In the genomic region with DNA sequence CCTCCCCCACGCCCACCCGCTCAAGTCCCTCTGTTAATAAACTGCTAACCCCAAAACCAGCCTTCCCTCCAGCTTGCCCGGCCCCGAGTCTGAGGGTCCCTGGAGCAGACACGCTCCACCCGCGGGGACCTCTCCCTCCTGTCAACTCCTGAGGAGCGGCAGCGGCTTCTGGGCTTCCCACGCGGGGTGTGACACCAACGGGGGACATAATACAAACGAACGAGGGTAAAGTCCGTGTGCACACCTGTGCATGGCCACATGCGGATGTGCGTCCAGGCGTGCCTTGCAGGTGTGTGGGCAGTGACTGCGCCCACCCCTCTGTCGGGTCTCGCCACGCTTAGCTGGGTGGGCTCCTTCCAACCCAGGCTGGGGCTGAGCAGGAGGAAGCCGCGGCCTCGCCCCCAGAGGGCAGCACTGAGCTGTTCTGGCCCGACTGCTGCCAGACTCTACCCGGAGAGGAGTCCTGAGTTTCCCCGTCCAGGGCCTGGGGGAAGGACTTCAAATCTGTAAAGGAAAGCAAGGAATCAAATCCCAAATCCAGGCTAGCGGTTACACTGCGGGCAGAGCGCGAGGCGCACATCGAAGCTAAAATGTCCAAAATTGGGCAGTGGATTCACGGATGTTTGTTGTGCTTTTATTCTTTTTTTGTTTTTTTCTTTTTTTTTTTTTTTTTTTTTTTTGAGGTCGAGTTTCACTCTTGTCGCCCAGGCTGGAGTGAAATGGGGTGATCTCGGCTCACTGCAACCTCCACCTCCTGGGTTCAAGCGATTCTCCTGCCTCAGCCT, we compare ENCODE assay signal across 8 cellular contexts. TPM values are rescaled to one million over a fixed set of nuclear protein-coding genes. Genes with fewer than 3 reads are reported as not detected.
DNase-seq lines count a peak whose midpoint lies in the region; ATAC-seq and TF ChIP-seq lines count a peak whose summit lies in the region.

No MANE protein-coding gene starts in this region.

- H3K36me3 Mint-ChIP-seq in naive B cell, result no peaks in the 10 kb centered on the region

- CTCF ChIA-PET in Panc1 (lab: Charles Lee), result interaction anchor here (0.6 to 5.9 kb wide), 32 partner anchors 10 to 182 kb away, joined by 3 to 106 read pairs (median 6); a partner anchor contains a TSS

- peaks cover 0 to 8% (median 5%) of the 10 kb centered on the region in 3 donors for H3K27me3 Mint-ChIP-seq in naive B cell

- no peaks in the 10 kb centered on the region for H3K36me3 ChIP-seq in Panc1 (ENCODE audit: control insufficient read depth, insufficient read depth, low read length)

- H3K27ac Mint-ChIP-seq in naive B cell, result peak overlapping the region; percentile 12 to 94 (median 74)

- POLR2A ChIA-PET in Panc1 (lab: Charles Lee), result interaction anchor here (0.6 to 1.0 kb wide), 4 partner anchors 40 to 123 kb away, joined by 3 to 13 read pairs (median 6); a partner anchor contains a TSS

- TF ChIP-seq CTCF in GM12872 (IDR thresholded peaks at IDR 0.05; ENCODE audit: insufficient read depth, low read depth, low read length), result peak; percentile 97
- TF ChIP-seq CTCF in Panc1 (IDR thresholded peaks at IDR 0.05), result peak; percentile 88

- in situ Hi-C loops in Panc1 (cut with HindIII; ENCODE audit: low pct_unique_long_range_greater_than_20kb, low sequenced_read_pairs), result loop anchor here (25.0 kb wide), 1 partner anchor 111 kb away; a partner anchor contains a TSS

- no peaks in the 10 kb centered on the region for H3K9me3 ChIP-seq in Panc1 (ENCODE audit: control insufficient read depth, insufficient read depth, low read depth, low read length)

- peak overlapping the region; percentile 21 to 56 for H3K4me3 ChIP-seq in Panc1 (ENCODE audit: low read depth in 2 of 2, low read length in 2 of 2)

- H3K4me1 Mint-ChIP-seq in naive B cell, result peaks cover 11 to 14% (median 12%) of the 10 kb centered on the region in 3 donors

- H3K27me3 ChIP-seq in Panc1 (ENCODE audit: control insufficient read depth, insufficient read depth, low read length), result no peaks in the 10 kb centered on the region

- no peaks in the 10 kb centered on the region for H3K9me3 Mint-ChIP-seq in naive B cell

- DNase-seq in KG1 (lab: John Stamatoyannopoulos, UW), result peak; percentile 39
- DNase-seq in Panc1 (ENCODE audit: low read depth, low spot score), result peak; percentile 42
- peak; percentile 72 for DNase-seq in activated T-helper 1 cell treated with Interleukin-2 at 50 U/mL for 16 hours (ENCODE audit: low read depth)
- DNase-seq in fibroblast of gingiva (ENCODE audit: low read depth), result peak; percentile 78
- peak; percentile 84 for DNase-seq in naive B cell
- DNase-seq in stimulated activated CD8-positive, alpha-beta memory T cell treated with anti-CD3 and anti-CD28 coated beads, Interleukin-7, amount 100 ng/mL, for 4 hours (ENCODE audit: low read depth in 2 of 2), result peak; percentile 56 to 68

- no TSS peak for BruUV-seq in Panc1 (replicated peaks; lab: Mats Ljungman, UMichigan)

- intact Hi-C loops in Panc1 (cut with micrococcal nuclease; ENCODE audit: unreplicated experiment), result loop anchor here (1.0 to 5.0 kb wide), 4 partner anchors 14 to 740 kb away; no protein-coding TSS in a partner anchor

- peak overlapping the region; percentile 44 for H3K27ac ChIP-seq in Panc1 (ENCODE audit: low read length)

- H3K4me3 Mint-ChIP-seq in naive B cell, result peak overlapping the region in 7 of 8 donors; percentile 46 to 90 (median 88)

- ATAC-seq in Panc1, result peak; percentile 91
- peak; percentile 84 to 89 for ATAC-seq in naive B cell (ENCODE audit: low read depth in 2 of 2)
- ATAC-seq in HG02840 (IDR thresholded peaks at IDR 0.05; ENCODE audit: low FRiP score, unreplicated experiment), result no peak

- H3K4me1 ChIP-seq in Panc1 (ENCODE audit: control insufficient read depth, insufficient read depth, low read length), result peaks cover 21% of the 10 kb centered on the region

RNA-seq across cellular contexts. Expression of a gene that starts 24.2 kb away (rescaled TPM):
- 1.9 TPM for total RNA-seq in Panc1 (2021; ENCODE audit: unreplicated experiment)
- 4.7 TPM for polyA plus RNA-seq in Panc1 (2012; ENCODE audit: insufficient read length)
- polyA plus RNA-seq in naive B cell (ENCODE audit: low read depth in 6 of 6), result not detected

RNA-seq across cellular contexts. Expression of a gene that starts 36.0 kb away (rescaled TPM):
- total RNA-seq in Panc1 (2021; ENCODE audit: unreplicated experiment), result 1.6 TPM
- 2.7 TPM for polyA plus RNA-seq in Panc1 (2012; ENCODE audit: insufficient read length)
- polyA plus RNA-seq in naive B cell (ENCODE audit: low read depth in 6 of 6), result not detected

RNA-seq across cellular contexts. Expression of a gene that starts 40.1 kb away (rescaled TPM):
- 747 TPM for total RNA-seq in Panc1 (2021; ENCODE audit: unreplicated experiment)
- 685 TPM for polyA plus RNA-seq in Panc1 (2012; ENCODE audit: insufficient read length)
- 1,000 to 10,000 TPM; 1,122 to 1,685 (median 1,504) TPM for polyA plus RNA-seq in naive B cell (ENCODE audit: low read depth in 6 of 6)
